ENCODE assay signal across 8 cellular contexts in the genomic region with DNA sequence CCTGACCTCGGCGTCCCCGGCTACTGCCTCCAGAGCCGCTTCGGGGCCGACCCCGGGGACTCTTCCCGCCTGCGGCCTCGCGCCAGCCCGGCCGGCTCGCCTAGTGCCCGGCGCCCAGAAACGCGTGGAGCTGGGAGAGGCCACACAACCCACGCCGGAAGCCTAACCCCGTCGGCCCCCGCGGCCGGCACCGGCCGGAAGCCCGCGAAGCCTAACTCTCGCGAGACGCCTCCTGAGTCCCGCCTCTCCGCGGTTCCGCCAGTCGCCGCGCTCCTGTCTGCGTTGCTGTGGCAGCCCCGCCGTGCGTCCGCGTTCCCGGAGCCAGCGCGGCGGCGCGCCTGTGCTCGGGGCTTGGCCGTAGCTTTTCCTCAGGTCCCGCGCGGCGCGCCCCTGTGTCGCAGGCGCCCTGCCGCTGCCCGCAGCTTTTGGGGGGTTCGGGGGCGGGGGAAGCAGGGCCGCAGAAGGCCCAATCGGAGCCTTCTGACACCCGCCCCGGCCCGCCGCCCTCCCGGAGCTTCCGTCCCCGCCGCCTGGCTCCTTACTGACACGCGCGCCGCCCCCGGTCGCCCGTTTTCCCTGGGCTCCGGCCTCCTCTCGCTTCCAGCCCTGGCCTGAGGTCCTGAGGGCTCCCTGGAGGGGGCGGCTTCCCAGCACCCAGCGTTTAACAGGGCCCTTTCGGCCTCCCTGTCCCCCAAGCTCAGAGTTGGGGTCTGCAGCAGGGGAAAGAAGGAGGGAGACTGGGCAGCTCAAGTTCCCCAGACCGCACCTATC. TPM values are rescaled to one million over a fixed set of nuclear protein-coding genes. Genes with fewer than 3 reads are reported as not detected.
DNase-seq lines count a peak whose midpoint lies in the region; ATAC-seq and TF ChIP-seq lines count a peak whose summit lies in the region.

No MANE protein-coding gene starts in this region.

- H3F3A ChIP-seq in neural cell (ENCODE audit: insufficient read depth, low read length, poor library complexity, severe bottlenecking) = no peaks in the 10 kb centered on the region

- H4K20me1 ChIP-seq in H9 (ENCODE audit: control insufficient read depth, insufficient read depth, insufficient read length) (no peaks in the 10 kb centered on the region), neural cell (ENCODE audit: insufficient read depth) (no peaks in the 10 kb centered on the region)

- H3K4me3 Mint-ChIP-seq in H9 = peak overlapping the region; percentile 90 to 93
- H3K4me3 Mint-ChIP-seq in stimulated activated naive CD8-positive, alpha-beta T cell treated with anti-CD3 and anti-CD28 coated beads, Interleukin-15, amount 100 ng/mL, for 72 hours = peak overlapping the region; percentile 96 to 98

- H2AFZ ChIP-seq in H9 (ENCODE audit: low read length) = no peak overlapping the region
- peak overlapping the region; percentile 86 for H2AFZ ChIP-seq in neural cell (ENCODE audit: low read depth, low read length)

- H3K36me3 ChIP-seq in ES-I3 (ENCODE audit: insufficient read depth, low read length) (no peaks in the 10 kb centered on the region), neural cell (ENCODE audit: insufficient read depth, low read length) (no peaks in the 10 kb centered on the region)

- TF ChIP-seq CTCF in H9 (conservative IDR thresholded peaks at IDR 0.05) = no peak
- TF ChIP-seq CTCF in fibroblast of villous mesenchyme (IDR thresholded peaks at IDR 0.05; ENCODE audit: insufficient read depth, low read depth, low read length) = no peak
- no peak for TF ChIP-seq CTCF in neural cell (IDR thresholded peaks at IDR 0.05; ENCODE audit: poor library complexity, severe bottlenecking)

- H3K4me2 ChIP-seq in H9 (ENCODE audit: insufficient read depth, insufficient read length, low read length) (peak overlapping the region; percentile 56), neural cell (ENCODE audit: low read length) (peak overlapping the region; percentile 71)

- peak; percentile 53 for TF ChIP-seq RAD21 in neural cell (conservative IDR thresholded peaks at IDR 0.05)

- no peak overlapping the region for H2BK20ac ChIP-seq in H9 (ENCODE audit: low read depth, low read length, poor library complexity, severe bottlenecking)

- no peaks in the 10 kb centered on the region for H3K79me2 ChIP-seq in H9 (ENCODE audit: insufficient read depth, low read length)
- H3K79me2 ChIP-seq in neural cell (replicated peaks; ENCODE audit: insufficient read depth, low read length) = no peaks in the 10 kb centered on the region

- no peaks in the 10 kb centered on the region for H3K9me3 Mint-ChIP-seq in H9
- no peaks in the 10 kb centered on the region for H3K9me3 Mint-ChIP-seq in stimulated activated naive CD8-positive, alpha-beta T cell treated with anti-CD3 and anti-CD28 coated beads, Interleukin-15, amount 100 ng/mL, for 72 hours

- H3K23me2 ChIP-seq in H9 (ENCODE audit: insufficient read length, low read depth, low read length, poor library complexity, severe bottlenecking) = peaks cover 10% of the 10 kb centered on the region

- H3T11ph ChIP-seq in H9 (ENCODE audit: low read length) = no peak overlapping the region

- H3K56ac ChIP-seq in H9 (ENCODE audit: insufficient read length, low read depth, low read length) = no peak overlapping the region

- no peak overlapping the region for H3K27ac ChIP-seq in H9 (ENCODE audit: insufficient read length, low read depth, low read length)
- peak overlapping the region; percentile 87 for H3K27ac ChIP-seq in neural cell (ENCODE audit: low read length)

- no peak overlapping the region for H2AK5ac ChIP-seq in H9 (ENCODE audit: insufficient read length, low read length)

- no CpG with 5 or more reads among the region's 87 CpGs for WGBS in H9 (ENCODE audit: extremely low coverage, insufficient read length, low lambda C conversion rate)

- peaks cover 13 to 24% of the 10 kb centered on the region in 2 experiments for H3K4me1 Mint-ChIP-seq in H9
- peaks cover 48% of the 10 kb centered on the region for H3K4me1 Mint-ChIP-seq in stimulated activated naive CD8-positive, alpha-beta T cell treated with anti-CD3 and anti-CD28 coated beads, Interleukin-15, amount 100 ng/mL, for 72 hours

- no peak overlapping the region for H2BK15ac ChIP-seq in H9 (ENCODE audit: low read depth, low read length)

- no peak overlapping the region for H2BK12ac ChIP-seq in H9 (ENCODE audit: insufficient read length, low read depth, low read length)

- H3K27ac Mint-ChIP-seq in H9 = peak overlapping the region; percentile 73 to 96 (median 95); a peak in 6 of 7 replicates
- H3K27ac Mint-ChIP-seq in stimulated activated naive CD8-positive, alpha-beta T cell treated with anti-CD3 and anti-CD28 coated beads, Interleukin-15, amount 100 ng/mL, for 72 hours = peak overlapping the region; percentile 98

- no peaks in the 10 kb centered on the region for H3K9me2 ChIP-seq in neural cell (ENCODE audit: insufficient read depth, low read length)

- peak overlapping the region; percentile 22; the same call in 1 of the 2 replicates for H3K4ac ChIP-seq in H9 (ENCODE audit: low read depth, low read length)

- peak overlapping the region; percentile 90 for H3K18ac ChIP-seq in H9 (ENCODE audit: insufficient read length, low read depth, low read length)

- no peaks in the 10 kb centered on the region for H3K9me3 ChIP-seq in ES-I3 (ENCODE audit: control insufficient read depth, insufficient read depth, low read length)
- H3K9me3 ChIP-seq in H9 (ENCODE audit: control insufficient read depth, low read depth, low read length) = no peaks in the 10 kb centered on the region
- H3K9me3 ChIP-seq in neural cell (ENCODE audit: low read length) = no peaks in the 10 kb centered on the region

- H4K91ac ChIP-seq in H9 (ENCODE audit: insufficient read length, low read depth, low read length) = no peak overlapping the region

- peaks cover 72% of the 10 kb centered on the region for H3K27me3 Mint-ChIP-seq in H9 (ENCODE audit: low read depth)
- H3K27me3 Mint-ChIP-seq in stimulated activated naive CD8-positive, alpha-beta T cell treated with anti-CD3 and anti-CD28 coated beads, Interleukin-15, amount 100 ng/mL, for 72 hours = peaks cover 36% of the 10 kb centered on the region

- peak; percentile 46 for TF ChIP-seq EP300 in neural cell (conservative IDR thresholded peaks at IDR 0.05; ENCODE audit: poor library complexity, severe bottlenecking)

- no peak overlapping the region for H2BK5ac ChIP-seq in H9 (ENCODE audit: insufficient read length, low read length)

- H3K9ac ChIP-seq in ES-I3 (ENCODE audit: low read depth, low read length) (peak overlapping the region; percentile 89), H9 (ENCODE audit: extremely low read depth, insufficient read length, low read length) (peak overlapping the region; percentile 92), neural cell (ENCODE audit: low read length) (peak overlapping the region; percentile 94)

- no peak overlapping the region for H4K5ac ChIP-seq in H9 (ENCODE audit: insufficient read length, low read depth, low read length)

- H3K27me3 ChIP-seq in H9 (ENCODE audit: insufficient read depth, low read length) = no peaks in the 10 kb centered on the region
- no peaks in the 10 kb centered on the region for H3K27me3 ChIP-seq in neural cell (ENCODE audit: insufficient read depth, low read depth, low read length)

- H2BK120ac ChIP-seq in H9 (ENCODE audit: low read depth, low read length, poor library complexity, severe bottlenecking) = no peak overlapping the region

- H3K14ac ChIP-seq in H9 (ENCODE audit: insufficient read depth, low read length) = peak overlapping the region; percentile 98

- DNase-seq in H9 = peak; percentile 98
- DNase-seq in M059J (ENCODE audit: low read depth) = peak; percentile 93
- DNase-seq in activated gamma-delta T cell (lab: John Stamatoyannopoulos, UW) = peak; percentile 94
- DNase-seq in fibroblast of villous mesenchyme (ENCODE audit: low read depth) = peak; percentile 95
- DNase-seq in stimulated activated naive CD8-positive, alpha-beta T cell treated with anti-CD3 and anti-CD28 coated beads, Interleukin-15, amount 100 ng/mL, for 72 hours = peak; percentile 96 to 98

- no peak overlapping the region for H4K8ac ChIP-seq in H9 (replicated peaks; ENCODE audit: insufficient read length, low read depth, low read length)

- peak; percentile 93 for ATAC-seq in stimulated activated naive CD8-positive, alpha-beta T cell treated with anti-CD3 and anti-CD28 coated beads, Interleukin-15, amount 100 ng/mL, for 72 hours

- H3K79me1 ChIP-seq in H9 (ENCODE audit: insufficient read depth, low read depth, low read length, poor library complexity, severe bottlenecking) = no peaks in the 10 kb centered on the region

- peaks cover 0 to 2% (median 0%) of the 10 kb centered on the region in 3 experiments; a peak in 1 of 7 replicates for H3K36me3 Mint-ChIP-seq in H9 (ENCODE audit: insufficient read depth in 1 of 3, low read depth in 3 of 3)

- peak; percentile 83 for TF ChIP-seq POLR2A in Raji (IDR thresholded peaks at IDR 0.05; ENCODE audit: insufficient read depth, low read depth, low read length)

- H3K4me3 ChIP-seq in fibroblast of villous mesenchyme (ENCODE audit: low read depth, low read length) (peak overlapping the region; percentile 75), neural cell (ENCODE audit: low read length) (peak overlapping the region; percentile 89)

- H3K23ac ChIP-seq in H9 (ENCODE audit: insufficient read length, low read depth, low read length) = no peak overlapping the region

- no peaks in the 10 kb centered on the region for H3K4me1 ChIP-seq in ES-I3 (ENCODE audit: insufficient read depth, low read length)
- H3K4me1 ChIP-seq in H9 (ENCODE audit: insufficient read depth, low read length) = peaks cover 2% of the 10 kb centered on the region; the same call in 1 of the 2 replicates

TF ChIP-seq in neural cell, 6 proteins besides CTCF, POLR2A, EP300 and RAD21 (continues in another document):
- TF ChIP-seq TAF1 (IDR thresholded peaks at IDR 0.05; ENCODE audit: low read depth) (peak; percentile 57), MXI1 (conservative IDR thresholded peaks at IDR 0.05; ENCODE audit: poor library complexity, severe bottlenecking) (peak; percentile 90), EZH2 (IDR thresholded peaks at IDR 0.05; ENCODE audit: borderline replicate concordance, insufficient read depth, low read length, poor library complexity, severe bottlenecking) (no peak), POLR2AphosphoS5 (IDR thresholded peaks at IDR 0.05) (peak; percentile 91), SMC3 (conservative IDR thresholded peaks at IDR 0.05; ENCODE audit: poor library complexity) (peak; percentile 48)

RNA-seq across cellular contexts. Expression of a gene that starts 21.7 kb away (rescaled TPM):
- total RNA-seq in H9 (2021) (20.5 and 20.8 TPM in 2 replicates), fibroblast of villous mesenchyme (1.3 and 2.2 TPM in 2 replicates)
- total RNA-seq in M059J (2014; rRNA removed; shearing (Covaris generic)) = 0.79 and 2.0 TPM in 2 replicates
- polyA plus RNA-seq in neural cell = 0.22 and 0.56 TPM in 2 replicates
- 0.97 and 1.2 TPM in 2 replicates for polyA minus RNA-seq in neural cell

RNA-seq across cellular contexts. Expression of a gene that starts 39.8 kb away (rescaled TPM):
- total RNA-seq in H9 (2021) = 14.8 and 17.1 TPM in 2 replicates
- 11.6 and 18.8 TPM in 2 replicates for total RNA-seq in M059J (2014; rRNA removed; shearing (Covaris generic))
- 13.4 and 20.0 TPM in 2 replicates for total RNA-seq in fibroblast of villous mesenchyme
- polyA plus RNA-seq in neural cell = 31.2 and 40.6 TPM in 2 replicates
- polyA minus RNA-seq in neural cell = 25.8 and 33.1 TPM in 2 replicates
